Comparison of ENCODE assay signal across 13 cellular contexts in genomic region chr14:73749706-73750105, GRCh38. TPM values are rescaled to one million over a fixed set of nuclear protein-coding genes. Genes with fewer than 3 reads are reported as not detected.
DNase-seq lines count a peak whose midpoint lies in the region; TF ChIP-seq lines count a peak whose summit lies in the region.
"Had no signal": no experiment of that assay in that cellular context is flagged by ENCODE, and none has a peak within 500 bp of the region (broad histone marks: within the 10 kb centered on the region; RNA-seq: fewer than 3 reads in every experiment).

No MANE protein-coding gene starts in this region.

- CTCF ChIA-PET in A673 (lab: Charles Lee) = no interaction called here
- CTCF ChIA-PET in OCI-LY7 (lab: Charles Lee; ENCODE audit: unreplicated experiment) = interaction anchor here (1.0 kb wide), 1 partner anchor 23 kb away, joined by 4 read pairs; no protein-coding TSS in a partner anchor

- no peaks in the 10 kb centered on the region for H3K9me2 ChIP-seq in OCI-LY7 (ENCODE audit: insufficient read depth, low read length)

- DNase-seq in A673 (ENCODE audit: low spot score) (no peak), OCI-LY7 (ENCODE audit: low spot score) (no peak), caudate nucleus (lab: John Stamatoyannopoulos, UW) (no peak), ACHN (no peak), NCI-H1105 treated with DMSO at 0.1 percent for 48 hours (lab: John Stamatoyannopoulos, UW) (no peak), SW480 (ENCODE audit: low spot score) (no peak)
- DNase-seq in stimulated activated CD4-positive, alpha-beta T cell treated with anti-CD3 and anti-CD28 coated beads, Interleukin-4, amount 100 ng/mL, for 4 hours = no peak
- DNase-seq: H7; NCI-H1092; NK-92 treated with Interleukin-12 subunit alpha and Interleukin-12 subunit beta, amount 100 ng/mL, for 24 hours had no signal

- H2AFZ ChIP-seq in OCI-LY7 (ENCODE audit: low read length) = no peak overlapping the region

- in situ Hi-C loops in ACHN (cut with HindIII; ENCODE audit: low pct_ligation_motif_present, low pct_unique_long_range_greater_than_20kb, low sequenced_read_pairs) = no loop called here

- peaks cover 82% of the 10 kb centered on the region for H4K20me1 ChIP-seq in OCI-LY7 (ENCODE audit: insufficient read depth, low read length)

- no peaks in the 10 kb centered on the region for H3K36me3 ChIP-seq in A673 (ENCODE audit: insufficient read depth, low read length, poor library complexity, severe bottlenecking)
- peaks cover 43% of the 10 kb centered on the region for H3K36me3 ChIP-seq in OCI-LY7 (ENCODE audit: insufficient read depth, low read length)

- no peak overlapping the region for H3K4me3 Mint-ChIP-seq in nephron
- H3K4me3 Mint-ChIP-seq: dendritic cell treated with granulocyte-macrophage colony-stimulating factor and Interleukin-4, amounts not matched to agents 40 ng/mL and 50 ng/mL, for 4 days; neural crest cell had no signal

- no peaks in the 10 kb centered on the region for H3K9me3 Mint-ChIP-seq in nephron
- H3K9me3 Mint-ChIP-seq: dendritic cell treated with granulocyte-macrophage colony-stimulating factor and Interleukin-4, amounts not matched to agents 40 ng/mL and 50 ng/mL, for 4 days; neural crest cell had no signal

- peaks cover 61% of the 10 kb centered on the region for H3K4me1 ChIP-seq in A673 (ENCODE audit: insufficient read depth, low read length, poor library complexity, severe bottlenecking)
- peaks cover 100% of the 10 kb centered on the region for H3K4me1 ChIP-seq in OCI-LY7 (ENCODE audit: insufficient read depth, low read length, poor library complexity, severe bottlenecking)

- H3K4me3 ChIP-seq in A673 (ENCODE audit: low read depth, low read length, poor library complexity, severe bottlenecking) (no peak overlapping the region), OCI-LY7 (ENCODE audit: low read depth, low read length, poor library complexity, severe bottlenecking) (no peak overlapping the region)

- no peaks in the 10 kb centered on the region for H3K36me3 Mint-ChIP-seq in nephron (ENCODE audit: low read depth)

- no peaks in the 10 kb centered on the region for H3K27me3 Mint-ChIP-seq in nephron (ENCODE audit: low read depth)
- H3K27me3 Mint-ChIP-seq: dendritic cell treated with granulocyte-macrophage colony-stimulating factor and Interleukin-4, amounts not matched to agents 40 ng/mL and 50 ng/mL, for 4 days had no signal

- no peaks in the 10 kb centered on the region for H3K27me3 ChIP-seq in A673 (replicated peaks; ENCODE audit: insufficient read depth, low read depth, low read length, poor library complexity)

- H3K27ac ChIP-seq in A673 (ENCODE audit: low read depth, low read length, poor library complexity, severe bottlenecking) = peak overlapping the region; percentile 55
- H3K27ac ChIP-seq in OCI-LY7 (ENCODE audit: low read depth, low read length, poor library complexity, severe bottlenecking) = no peak overlapping the region
- peak overlapping the region; percentile 19 for H3K27ac ChIP-seq in caudate nucleus (ENCODE audit: low read depth, low read length)

- intact Hi-C loops in A673 (cut with micrococcal nuclease; ENCODE audit: unreplicated experiment) = no loop called here
- intact Hi-C loops in OCI-LY7 (cut with micrococcal nuclease; ENCODE audit: unreplicated experiment) = no loop called here

- H3K4me1 Mint-ChIP-seq in nephron = peaks cover 91% of the 10 kb centered on the region

- H3K4me2 ChIP-seq in OCI-LY7 (ENCODE audit: low read length) = peak overlapping the region; percentile 99; the same call in 1 of the 2 replicates

- BruUV-seq in A673 (replicated peaks; lab: Mats Ljungman, UMichigan) (no TSS peak), OCI-LY7 (replicated peaks; lab: Mats Ljungman, UMichigan) (no TSS peak)

- no peaks in the 10 kb centered on the region for H3K9me3 ChIP-seq in A673 (ENCODE audit: low read depth, low read length, poor library complexity, severe bottlenecking)
- H3K9me3 ChIP-seq in OCI-LY7 (ENCODE audit: low read length) = no peaks in the 10 kb centered on the region

- POLR2A ChIA-PET in A673 (lab: Charles Lee; ENCODE audit: low non-redundant PET) (no interaction called here), OCI-LY7 (lab: Charles Lee) (interaction anchor here (0.6 to 1.5 kb wide), 4 partner anchors 10 to 1099 kb away, joined by 3 to 4 read pairs (median 3); a partner anchor contains a TSS)

- H3K27ac Mint-ChIP-seq in nephron = peak overlapping the region; percentile 76 to 89 (median 85)
- H3K27ac Mint-ChIP-seq: dendritic cell treated with granulocyte-macrophage colony-stimulating factor and Interleukin-4, amounts not matched to agents 40 ng/mL and 50 ng/mL, for 4 days had no signal

- TF ChIP-seq CTCF in A673 (conservative IDR thresholded peaks at IDR 0.05; ENCODE audit: low read depth, low read length) = no peak
- TF ChIP-seq CTCF in OCI-LY7 (conservative IDR thresholded peaks at IDR 0.05; ENCODE audit: low read length) = no peak
- no peak for TF ChIP-seq CTCF in nephron (IDR thresholded peaks at IDR 0.05; ENCODE audit: unreplicated experiment in 3 of 3)

- H3K79me2 ChIP-seq in OCI-LY7 (ENCODE audit: insufficient read depth, low read depth, low read length) = peaks cover 100% of the 10 kb centered on the region

RNA-seq across cellular contexts. Expression of gene PNMA1, which starts 35.5 kb away (rescaled TPM):
- total RNA-seq in A673 (2021) (48.8 and 51.4 TPM in 2 replicates), OCI-LY7 (2022) (14.5 and 14.6 TPM in 2 replicates)
- 5.8 and 6.0 TPM in 2 replicates for total RNA-seq in OCI-LY7 (2014; rRNA removed; shearing (Covaris generic))
